8 cellular contexts compared by ENCODE assay signal in genomic region chr5:68215208-68215887, GRCh38. TPM values are rescaled to one million over a fixed set of nuclear protein-coding genes. Genes with fewer than 3 reads are reported as not detected.
DNase-seq lines count a peak whose midpoint lies in the region; ATAC-seq, FAIRE-seq and TF ChIP-seq lines count a peak whose summit lies in the region.

Gene PIK3R1, plus strand, starts transcription at chr5:68215756. Its CDS starts 10,920 bp downstream, at chr5:68226676.

- H3K4me3 ChIP-seq in IMR-90 (ENCODE audit: insufficient read depth, low read depth, low read length) = peak within 1 kb of the TSS; percentile 83
- peak within 1 kb of the TSS; percentile 97 for H3K4me3 ChIP-seq in OCI-LY3 (ENCODE audit: low read length)
- peak within 1 kb of the TSS; percentile 52 to 91 (median 91) for H3K4me3 ChIP-seq in endothelial cell of umbilical vein (replicated peaks in 1 of 3; ENCODE audit: insufficient read depth in 1 of 3, low read depth in 1 of 3, low read length in 3 of 3)

- peaks cover 38% of the 10 kb centered on the region for H3K79me2 ChIP-seq in OCI-LY3 (ENCODE audit: low read length)
- peaks cover 38% of the 10 kb centered on the region for H3K79me2 ChIP-seq in endothelial cell of umbilical vein (ENCODE audit: control insufficient read depth, insufficient read depth, low read length)

- in situ Hi-C loops in IMR-90 (cut with MboI; ENCODE audit: low sequenced_read_pairs) = no loop called here

- peak within 1 kb of the TSS; percentile 84 for H3K9ac ChIP-seq in IMR-90 (ENCODE audit: low read depth, low read length)
- peak within 1 kb of the TSS; percentile 87 for H3K9ac ChIP-seq in OCI-LY3 (ENCODE audit: low read length)
- peak within 1 kb of the TSS; percentile 93 for H3K9ac ChIP-seq in endothelial cell of umbilical vein (replicated peaks; ENCODE audit: extremely low read depth, insufficient read depth, low read length)

- dilution Hi-C loops in IMR-90 (cut with HindIII; ENCODE audit: low sequenced_read_pairs, unreplicated experiment) = no loop called here
- dilution Hi-C loops in endothelial cell of umbilical vein (cut with MboI; ENCODE audit: extremely low pct_ligation_motif_present, low sequenced_read_pairs) = no loop called here

- H3K9me3 ChIP-seq in IMR-90 (ENCODE audit: control insufficient read depth, insufficient read depth, low read length) (peaks cover 4% of the 10 kb centered on the region), OCI-LY3 (ENCODE audit: insufficient read depth, low read length) (no peaks in the 10 kb centered on the region), endothelial cell of umbilical vein (replicated peaks; ENCODE audit: control insufficient read depth, insufficient read depth, low read length) (no peaks in the 10 kb centered on the region)

- peak within 1 kb of the TSS; percentile 58; the same call in 1 of the 2 replicates for H3K18ac ChIP-seq in IMR-90 (ENCODE audit: low read depth, low read length)

- H3K36me3 ChIP-seq in IMR-90 (ENCODE audit: control insufficient read depth, insufficient read depth, low read length) (no peaks in the 10 kb centered on the region), OCI-LY3 (replicated peaks; ENCODE audit: low read depth, low read length) (peaks cover 2% of the 10 kb centered on the region), endothelial cell of umbilical vein (ENCODE audit: control insufficient read depth in 2 of 2, extremely low read depth in 1 of 2, insufficient read depth in 2 of 2, low read length in 2 of 2) (no peaks in the 10 kb centered on the region)

- H3K27me3 ChIP-seq in IMR-90 (ENCODE audit: control insufficient read depth, insufficient read depth, low read length) (no peaks in the 10 kb centered on the region), OCI-LY3 (ENCODE audit: low read depth, low read length) (no peaks in the 10 kb centered on the region), endothelial cell of umbilical vein (ENCODE audit: control insufficient read depth in 2 of 2, insufficient read depth in 2 of 2, low read length in 2 of 2) (no peaks in the 10 kb centered on the region)

- peaks cover 2% of the 10 kb centered on the region; the same call in 1 of the 2 replicates for H3K4me1 ChIP-seq in IMR-90 (ENCODE audit: control insufficient read depth, insufficient read depth, low read length)
- peaks cover 8% of the 10 kb centered on the region for H3K4me1 ChIP-seq in OCI-LY3 (ENCODE audit: low read length)
- H3K4me1 ChIP-seq in endothelial cell of umbilical vein (ENCODE audit: control insufficient read depth, extremely low read depth, insufficient read depth, low read length) = peaks cover 17% of the 10 kb centered on the region

- H2AK5ac ChIP-seq in IMR-90 (ENCODE audit: low read depth, low read length) = no peak within 1 kb of the TSS

- peak within 1 kb of the TSS; percentile 63; the same call in 1 of the 2 replicates for H3K56ac ChIP-seq in IMR-90 (ENCODE audit: extremely low read depth, insufficient read depth, low read length)

- WGBS in IMR-90 (ENCODE audit: extremely low coverage in 2 of 2, insufficient read length in 1 of 2), 2 experiments = 0% methylated on average over 38 of the region's 76 CpGs; no CpG with 5 or more reads in 1 of the 2 experiments

- no TSS peak for BruUV-seq in IMR-90 (replicated peaks; lab: Mats Ljungman, UMichigan)
- TSS peak; percentile 78 for BruUV-seq in endothelial cell of umbilical vein (replicated peaks; lab: Mats Ljungman, UMichigan)

- H4K5ac ChIP-seq in IMR-90 (ENCODE audit: low read depth, low read length) = peak within 1 kb of the TSS; percentile 43

- POLR2A ChIA-PET in IMR-90 (lab: Charles Lee; ENCODE audit: unreplicated experiment) = interaction anchor here (0.5 to 0.8 kb wide), 4 partner anchors 35 to 465 kb away, joined by 3 to 20 read pairs (median 4); no protein-coding TSS in a partner anchor
- POLR2A ChIA-PET in endothelial cell of umbilical vein (lab: Charles Lee) = interaction anchor here (0.8 to 1.3 kb wide), 7 partner anchors 10 to 38 kb away, joined by 3 to 9 read pairs (median 4); no protein-coding TSS in a partner anchor

- peak within 1 kb of the TSS; percentile 97 for H3K4me2 ChIP-seq in IMR-90 (ENCODE audit: low read depth, low read length)
- H3K4me2 ChIP-seq in OCI-LY3 (ENCODE audit: low read length) = peak within 1 kb of the TSS; percentile 63
- H3K4me2 ChIP-seq in endothelial cell of umbilical vein (ENCODE audit: insufficient read depth, low read length) = peak within 1 kb of the TSS; percentile 99

- H3K9me1 ChIP-seq in IMR-90 (ENCODE audit: insufficient read depth, low read length) (no peaks in the 10 kb centered on the region), endothelial cell of umbilical vein (replicated peaks; ENCODE audit: control insufficient read depth, extremely low read depth, insufficient read depth, low read length) (no peaks in the 10 kb centered on the region)

- H3K14ac ChIP-seq in IMR-90 (replicated peaks; ENCODE audit: low read depth, low read length) = peak within 1 kb of the TSS; percentile 88

- TF ChIP-seq POLR2A in IMR-90 (IDR thresholded peaks at IDR 0.05; ENCODE audit: low read depth, low read length) (peak; percentile 92), endothelial cell of umbilical vein (IDR thresholded peaks at IDR 0.05; ENCODE audit: low read depth, low read length) (peak; percentile 93)

- peak within 1 kb of the TSS; percentile 67 for H4K91ac ChIP-seq in IMR-90 (ENCODE audit: insufficient read depth, low read depth, low read length)

- H2BK5ac ChIP-seq in IMR-90 (ENCODE audit: low read depth, low read length, poor library complexity, severe bottlenecking) = peak within 1 kb of the TSS; percentile 92

- H2BK20ac ChIP-seq in IMR-90 (ENCODE audit: low read depth, low read length) = peak within 1 kb of the TSS; percentile 70

- H3K4ac ChIP-seq in IMR-90 (ENCODE audit: low read depth, low read length) = peak within 1 kb of the TSS; percentile 89

- H2BK120ac ChIP-seq in IMR-90 (ENCODE audit: low read depth, low read length) = peak within 1 kb of the TSS; percentile 85

- intact Hi-C loops in IMR-90 (cut with micrococcal nuclease) = loop anchor here (2.0 to 10.0 kb wide), 5 partner anchors 37 to 241 kb away; no protein-coding TSS in a partner anchor
- intact Hi-C loops in endothelial cell of umbilical vein (cut with micrococcal nuclease) = loop anchor here (1.0 to 10.0 kb wide), 7 partner anchors 13 to 969 kb away; no protein-coding TSS in a partner anchor

- H3K23ac ChIP-seq in IMR-90 (ENCODE audit: low read depth, low read length) = peak within 1 kb of the TSS; percentile 96

- H4K8ac ChIP-seq in IMR-90 (ENCODE audit: low read depth in 2 of 2, low read length in 2 of 2) = peak within 1 kb of the TSS; percentile 71 to 79

- ATAC-seq in GM21529 (IDR thresholded peaks at IDR 0.05; ENCODE audit: unreplicated experiment) = peak; percentile 78
- peak; percentile 93 for ATAC-seq in IMR-90 (ENCODE audit: low read depth)

- TF ChIP-seq RAD21 in IMR-90 (IDR thresholded peaks at IDR 0.05; ENCODE audit: low read length) = no peak

- peak; percentile 78 for FAIRE-seq in endothelial cell of umbilical vein (lab: Jason Lieb, UNC)

- H3K27ac ChIP-seq in IMR-90 (ENCODE audit: insufficient read depth, low read length) = peak within 1 kb of the TSS; percentile 88
- H3K27ac ChIP-seq in OCI-LY3 (ENCODE audit: low read length) = peak within 1 kb of the TSS; percentile 83
- H3K27ac ChIP-seq in endothelial cell of umbilical vein (ENCODE audit: insufficient read depth, low read depth, low read length) = peak within 1 kb of the TSS; percentile 93

- H3K79me1 ChIP-seq in IMR-90 (ENCODE audit: low read depth in 1 of 2, low read length in 2 of 2) = peaks cover 14 to 22% of the 10 kb centered on the region in 2 experiments

- TF ChIP-seq CTCF in IMR-90 (conservative IDR thresholded peaks at IDR 0.05; ENCODE audit: low read depth, low read length) (peak; percentile 35; the same call in 1 of the 2 replicates), OCI-LY3 (IDR thresholded peaks at IDR 0.05; ENCODE audit: low read depth, low read length) (no peak), endothelial cell of umbilical vein (IDR thresholded peaks at IDR 0.05; ENCODE audit: extremely low read depth in 1 of 2, insufficient read depth in 1 of 2, low read depth in 1 of 2, low read length in 2 of 2) (peak; percentile 32 to 49)

- peak; percentile 77 for DNase-seq in DMS153 (lab: John Stamatoyannopoulos, UW)
- DNase-seq in IMR-90 = peak; percentile 91
- DNase-seq in activated CD8-positive, alpha-beta memory T cell treated with anti-CD3 and anti-CD28 coated beads, Interleukin-2, amount 50 U/mL, for 48 hours = peak; percentile 95
- peak; percentile 96 for DNase-seq in endothelial cell of umbilical vein (ENCODE audit: low read depth, low spot score)
- DNase-seq in middle frontal gyrus (ENCODE audit: extremely low spot score, low spot score) = peak; percentile 94
- peak; percentile 87 to 88 for DNase-seq in stimulated activated CD8-positive, alpha-beta memory T cell treated with anti-CD3 and anti-CD28 coated beads, Interleukin-2, amount 100 ng/mL, for 1 hour (ENCODE audit: low read depth in 2 of 2)

- H2AFZ ChIP-seq in IMR-90 (replicated peaks; ENCODE audit: low read length, poor library complexity) = peak within 1 kb of the TSS; percentile 96
- H2AFZ ChIP-seq in OCI-LY3 (ENCODE audit: low read depth, low read length) = peak within 1 kb of the TSS; percentile 82; the same call in 1 of the 2 replicates
- peak within 1 kb of the TSS; percentile 94 for H2AFZ ChIP-seq in endothelial cell of umbilical vein (ENCODE audit: low read depth, low read length)

- H4K20me1 ChIP-seq in IMR-90 (ENCODE audit: insufficient read depth, low read length) = peaks cover 12% of the 10 kb centered on the region; the same call in 1 of the 2 replicates
- H4K20me1 ChIP-seq in OCI-LY3 (ENCODE audit: insufficient read depth, low read length) = peaks cover 25% of the 10 kb centered on the region
- H4K20me1 ChIP-seq in endothelial cell of umbilical vein (replicated peaks; ENCODE audit: control insufficient read depth, extremely low read depth, insufficient read depth, low read length) = peaks cover 10% of the 10 kb centered on the region

- CTCF ChIA-PET in IMR-90 (lab: Yijun Ruan, JAX) = interaction anchor here (0.6 to 1.7 kb wide), 6 partner anchors 17 to 282 kb away, joined by 3 to 5 read pairs (median 3); no protein-coding TSS in a partner anchor
- CTCF ChIA-PET in endothelial cell of umbilical vein (lab: Charles Lee) = interaction anchor here (0.8 to 4.2 kb wide), 20 partner anchors 9 to 1051 kb away, joined by 3 to 66 read pairs (median 4); no protein-coding TSS in a partner anchor

- H2AK9ac ChIP-seq in IMR-90 (replicated peaks; ENCODE audit: low read depth, low read length, poor library complexity) = peak within 1 kb of the TSS; percentile 94

- H2BK15ac ChIP-seq in IMR-90 (ENCODE audit: low read depth, low read length) = peak within 1 kb of the TSS; percentile 25; the same call in 1 of the 3 replicates

RNA-seq across cellular contexts. Expression of gene PIK3R1, which starts in this region (rescaled TPM):
- total RNA-seq in IMR-90 (2012; rRNA removed) (9.3 and 13.6 TPM in 2 replicates), endothelial cell of umbilical vein (27.5 and 30.0 TPM in 2 replicates)
- polyA plus RNA-seq in IMR-90 (2012; rRNA removed) (2.4 and 2.6 TPM in 2 replicates), endothelial cell of umbilical vein (2.0 and 2.8 TPM in 2 replicates)
- 0.45 and 0.77 TPM in 2 replicates for polyA plus RNA-seq in IMR-90 (2012; cell fraction: cytosol; rRNA removed)
- 0.92 and 4.4 TPM in 2 replicates for polyA plus RNA-seq in IMR-90 (2012; cell fraction: nucleus; rRNA removed; ENCODE audit: low replicate concordance)
- polyA plus RNA-seq in endothelial cell of umbilical vein (2011; cell fraction: cytosol; rRNA removed) = 2.7 and 2.8 TPM in 2 replicates
- 8.8 and 10.5 TPM in 2 replicates for polyA plus RNA-seq in endothelial cell of umbilical vein (2011; cell fraction: nucleus; rRNA removed)
- polyA plus RNA-seq in endothelial cell of umbilical vein (2012) = 5.6 and 8.2 TPM in 2 replicates
- polyA minus RNA-seq in endothelial cell of umbilical vein = 10.1 and 24.5 TPM in 2 replicates
- polyA minus RNA-seq in endothelial cell of umbilical vein (2011; cell fraction: cytosol; rRNA and poly(A)+ RNA removed) = 0.41 TPM
- polyA minus RNA-seq in endothelial cell of umbilical vein (2011; cell fraction: nucleus; rRNA and poly(A)+ RNA removed) = 20.3 and 35.7 TPM in 2 replicates

Comparison
In these comparisons a context has a peak if more than half of its experiments do, and no peak if none do; other contexts are left out.
1. Peak in every context shown above with its lines: DNase-seq, ATAC-seq, H3K4me3 ChIP-seq and H3K27ac ChIP-seq.